Comparison of ENCODE assay signal across 7 cellular contexts in the genomic region with DNA sequence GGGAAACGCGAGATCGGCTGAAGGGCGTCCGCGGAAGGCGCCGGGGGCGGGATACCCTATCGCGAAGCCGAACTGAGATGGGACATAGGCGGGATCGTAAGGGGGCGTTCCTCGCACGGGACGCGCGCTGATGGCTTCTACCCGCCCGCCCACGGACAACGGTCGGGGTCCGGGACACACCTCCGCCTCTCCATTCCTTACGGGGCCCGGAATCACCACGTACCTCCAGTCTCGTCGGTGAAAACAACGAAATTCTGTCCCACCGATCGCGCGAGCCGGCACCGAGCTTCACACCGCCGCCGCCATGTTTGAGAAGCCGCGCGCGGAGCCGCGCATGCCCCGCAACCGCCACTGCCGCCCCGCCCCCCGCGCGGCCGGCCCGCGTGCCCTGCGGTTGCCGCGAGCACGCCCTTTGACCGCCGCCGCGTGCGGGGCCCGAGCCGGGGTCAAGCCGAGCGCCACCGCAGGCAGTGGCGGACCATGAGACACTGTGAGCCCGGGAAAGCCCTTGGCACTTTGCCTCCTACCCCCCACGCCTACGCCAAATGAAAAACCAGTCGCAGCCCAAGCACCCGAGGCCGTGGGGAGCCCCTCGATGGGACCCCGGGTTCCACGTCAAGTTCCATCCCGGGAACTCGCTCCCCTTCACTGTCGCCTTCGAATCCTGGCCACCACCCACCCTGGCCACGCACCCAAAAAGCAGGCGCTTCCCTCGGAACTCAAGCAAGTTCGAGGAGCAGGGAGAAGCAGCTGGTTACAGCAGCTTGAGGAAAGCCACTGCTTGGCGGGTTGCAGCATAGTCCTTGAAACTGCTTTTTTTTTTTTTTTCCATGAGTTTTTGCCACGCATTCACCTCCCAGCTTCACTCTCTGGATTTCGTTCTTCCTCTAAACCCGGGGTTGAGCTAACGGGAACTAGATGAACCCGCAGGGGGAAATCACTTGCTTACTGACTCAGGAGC. TPM values are rescaled to one million over a fixed set of nuclear protein-coding genes. Genes with fewer than 3 reads are reported as not detected.
DNase-seq lines count a peak whose midpoint lies in the region; ATAC-seq and TF ChIP-seq lines count a peak whose summit lies in the region.

A gene (minus strand): TSS at position 320 of the 961 bp plus-strand sequence. CDS start 20,617 bp downstream, outside the sequence.

- no peaks in the 10 kb centered on the region for H3F3A ChIP-seq in GM23248 (ENCODE audit: insufficient read depth)

- peaks cover 15% of the 10 kb centered on the region for H3K4me1 Mint-ChIP-seq in neural crest cell

- peak in 1 of 2 donors; percentile 95 for ATAC-seq in upper lobe of left lung (ENCODE audit: low FRiP score in 2 of 2)
- ATAC-seq in HG02759 (IDR thresholded peaks at IDR 0.05; ENCODE audit: unreplicated experiment), result no peak

- H3K9me2 ChIP-seq in GM23248 (ENCODE audit: insufficient read depth), result no peaks in the 10 kb centered on the region

- no peak for TF ChIP-seq POLR2A in upper lobe of left lung (IDR thresholded peaks at IDR 0.05)

- H3K27ac ChIP-seq in GM23248 (no peak within 1 kb of the TSS), upper lobe of left lung (peak within 1 kb of the TSS in 1 of 4 donors; percentile 11)

- peak within 1 kb of the TSS; percentile 72 for H3K4me3 ChIP-seq in GM23248
- peak within 1 kb of the TSS; percentile 57 for H3K4me3 ChIP-seq in fibroblast of villous mesenchyme (ENCODE audit: low read depth, low read length)
- H3K4me3 ChIP-seq in upper lobe of left lung, result peak within 1 kb of the TSS; percentile 52 to 64 (median 58)

- TF ChIP-seq EP300 in upper lobe of left lung (IDR thresholded peaks at IDR 0.05), result no peak

- in situ Hi-C loops in GM23248 (cut with MboI), result no loop called here

- H3K27me3 Mint-ChIP-seq in neural crest cell (ENCODE audit: low read depth), result peaks cover 38% of the 10 kb centered on the region

- peak within 1 kb of the TSS; percentile 59 for H3K9ac ChIP-seq in GM23248

- no peaks in the 10 kb centered on the region for H4K20me1 ChIP-seq in GM23248 (ENCODE audit: insufficient read depth)

- H3K36me3 ChIP-seq in GM23248 (ENCODE audit: low read depth) (no peaks in the 10 kb centered on the region), upper lobe of left lung (no peaks in the 10 kb centered on the region)

- DNase-seq in GM23248 (peak; percentile 67), NCI-H69 (lab: John Stamatoyannopoulos, UW) (peak; percentile 63), fibroblast of villous mesenchyme (ENCODE audit: low read depth) (peak; percentile 10), neural crest cell (ENCODE audit: low read depth, low spot score) (peak; percentile 41), upper lobe of left lung (peak in 1 of 2 donors; percentile 91)
- peak; percentile 8 for DNase-seq in activated effector memory CD4-positive, alpha-beta T cell treated with Interleukin-2 at 50 U/mL for 16 hours

- H3K4me2 ChIP-seq in GM23248 (ENCODE audit: unreplicated experiment), result peak within 1 kb of the TSS; percentile 68

- peak within 1 kb of the TSS; percentile 86 for H3K4me3 Mint-ChIP-seq in neural crest cell

- WGBS in GM23248 (ENCODE audit: low coverage in 1 of 2, low lambda C conversion rate in 2 of 2, missing lambda C conversion rate in 2 of 2), 2 experiments, result 6 to 9% methylated on average over 12 to 23 of the region's 96 CpGs
- 8 to 33% methylated on average over 9 to 87 of the region's 96 CpGs for WGBS in upper lobe of left lung, 2 donors

- H3K9me3 Mint-ChIP-seq in neural crest cell, result peaks cover 4% of the 10 kb centered on the region

- H3K36me3 Mint-ChIP-seq in neural crest cell (ENCODE audit: low read depth), result no peaks in the 10 kb centered on the region

- H3K9me3 ChIP-seq in GM23248 (ENCODE audit: low read depth) (no peaks in the 10 kb centered on the region), upper lobe of left lung (no peaks in the 10 kb centered on the region)

- H3K4me1 ChIP-seq in GM23248 (ENCODE audit: insufficient read depth) (no peaks in the 10 kb centered on the region), upper lobe of left lung (peaks cover 0 to 5% (median 2%) of the 10 kb centered on the region in 4 donors)

- no peaks in the 10 kb centered on the region; the same call in 1 of the 2 replicates for H3K27me3 ChIP-seq in GM23248 (replicated peaks; ENCODE audit: insufficient read depth)
- no peaks in the 10 kb centered on the region for H3K27me3 ChIP-seq in upper lobe of left lung

- H2AFZ ChIP-seq in GM23248, result peak within 1 kb of the TSS; percentile 83

- no peak for TF ChIP-seq CTCF in fibroblast of villous mesenchyme (IDR thresholded peaks at IDR 0.05; ENCODE audit: insufficient read depth, low read depth, low read length)
- no peak for TF ChIP-seq CTCF in neural crest cell (conservative IDR thresholded peaks at IDR 0.05)
- no peak for TF ChIP-seq CTCF in upper lobe of left lung (IDR thresholded peaks at IDR 0.05)

- no peaks in the 10 kb centered on the region for H3K79me2 ChIP-seq in GM23248 (ENCODE audit: insufficient read depth)

- peak within 1 kb of the TSS; percentile 43 for H3K27ac Mint-ChIP-seq in neural crest cell (ENCODE audit: unreplicated experiment)

RNA-seq across cellular contexts. Expression of the gene that starts here (rescaled TPM):
- 0.38 and 2.1 TPM in 2 replicates for total RNA-seq in GM23248 (2014; rRNA removed; shearing (Covaris generic))
- polyA plus RNA-seq in GM23248 (2016; fragmentation: Nextera tagmentation; extraction: Ambion mirVana), result 1.4 and 2.0 TPM in 2 replicates
- total RNA-seq in fibroblast of villous mesenchyme (0.32 and 1.7 TPM in 2 replicates), neural crest cell (13.6 and 14.2 TPM in 2 replicates), upper lobe of left lung (under 1 TPM in 4 of 6 donors, not detected in 2; 0.15 to 0.89 (median 0.53) TPM)
